In genomic region chr7:26694713-26695112, GRCh38 we compare ENCODE assay signal across 32 cellular contexts.
"Had no signal": no experiment of that assay in that cellular context is flagged by ENCODE, and none has a peak within 500 bp of the region (broad histone marks: within the 10 kb centered on the region; RNA-seq: fewer than 3 reads in every experiment).

No MANE protein-coding gene starts in this region.

- H3K27ac ChIP-seq: adrenal gland, body of pancreas, brain microvascular endothelial cell, breast epithelium, VCaP had no signal

- H3K27me3 ChIP-seq: adrenal gland, brain microvascular endothelial cell, breast epithelium had no signal

- H3K4me3 ChIP-seq: adrenal gland, body of pancreas, breast epithelium had no signal

- H3K36me3 ChIP-seq: adrenal gland, brain microvascular endothelial cell, breast epithelium had no signal

- FAIRE-seq: astrocyte, TTC549 had no signal

- H3K9me3 ChIP-seq: adrenal gland, body of pancreas, breast epithelium had no signal

- H3K4me1 ChIP-seq: body of pancreas, breast epithelium had no signal

- DNase-seq: activated B cell treated with CpG ODN at 0.5 μM for 24 hours; activated CD4-positive, alpha-beta memory T cell treated with anti-CD3 and anti-CD28 coated beads for 36 hours; activated CD4-positive, alpha-beta T cell treated with anti-CD3 and anti-CD28 coated beads for 4 hours; activated CD4-positive, alpha-beta T cell treated with anti-CD3 and anti-CD28 coated beads, Interleukin-2, amount 10 ng/mL, durations not matched to agents 24 days and 14 days; activated CD4-positive, alpha-beta T cell treated with anti-CD3 and anti-CD28 coated beads, Interleukin-2, amount 50 U/mL, for 1 hour; activated CD4-positive, alpha-beta T cell treated with anti-CD3 and anti-CD28 coated beads, Interleukin-2, amount 50 U/mL, for 4 hours; activated CD4-positive, CD25-positive, alpha-beta regulatory T cell treated with anti-CD3 and anti-CD28 coated beads, Interleukin-2, amount 50 U/mL, for 72 hours; activated CD8-positive, alpha-beta memory T cell treated with anti-CD3 and anti-CD28 coated beads, Interleukin-2, amount 50 U/mL, for 4 hours; activated CD8-positive, alpha-beta T cell treated with anti-CD3 and anti-CD28 coated beads for 36 hours; activated effector memory CD4-positive, alpha-beta T cell treated with anti-CD3 and anti-CD28 coated beads, Interleukin-2, amount 50 U/mL, for 16 hours; activated gamma-delta T cell treated with Interleukin-2 at 50 U/mL for 16 hours; activated naive CD4-positive, alpha-beta T cell; activated naive CD4-positive, alpha-beta T cell treated with anti-CD3 and anti-CD28 coated beads for 36 hours; activated naive CD4-positive, alpha-beta T cell treated with anti-CD3 and anti-CD28 coated beads, Interleukin-2, amount 50 U/mL, for 16 hours; activated naive CD8-positive, alpha-beta T cell treated with anti-CD3 and anti-CD28 coated beads for 36 hours; activated T-cell treated with anti-CD3 and anti-CD28 coated beads for 4 hours; activated T-cell treated with anti-CD3 and anti-CD28 coated beads, Interleukin-2, amount 50 U/mL, for 1 hour; activated T-cell treated with anti-CD3 and anti-CD28 coated beads, Interleukin-2, amount 50 U/mL, for 4 hours; activated T-cell treated with anti-CD3 and anti-CD28 coated beads, Interleukin-2, amount 50 U/mL, for 72 hours; adrenal gland; amniotic stem cell; aorta; body of pancreas; brain microvascular endothelial cell; central memory CD4-positive, alpha-beta T cell; T-helper 9 cell had no signal

- ATAC-seq: activated CD8-positive, alpha-beta T cell treated with anti-CD3 and anti-CD28 coated beads for 36 hours; activated naive CD4-positive, alpha-beta T cell treated with anti-CD3 and anti-CD28 coated beads, Interleukin-2, amount 50 U/mL, for 72 hours; activated T-cell treated with anti-CD3 and anti-CD28 coated beads, Interleukin-2, amount 50 U/mL, for 4 hours; activated T-cell treated with anti-CD3 and anti-CD28 coated beads, Interleukin-2, amount 50 U/mL, for 72 hours; activated T-helper 17 cell treated with anti-CD3 and anti-CD28 coated beads, Interleukin-2, amount 50 U/mL, for 72 hours; body of pancreas had no signal
